In the genomic region with DNA sequence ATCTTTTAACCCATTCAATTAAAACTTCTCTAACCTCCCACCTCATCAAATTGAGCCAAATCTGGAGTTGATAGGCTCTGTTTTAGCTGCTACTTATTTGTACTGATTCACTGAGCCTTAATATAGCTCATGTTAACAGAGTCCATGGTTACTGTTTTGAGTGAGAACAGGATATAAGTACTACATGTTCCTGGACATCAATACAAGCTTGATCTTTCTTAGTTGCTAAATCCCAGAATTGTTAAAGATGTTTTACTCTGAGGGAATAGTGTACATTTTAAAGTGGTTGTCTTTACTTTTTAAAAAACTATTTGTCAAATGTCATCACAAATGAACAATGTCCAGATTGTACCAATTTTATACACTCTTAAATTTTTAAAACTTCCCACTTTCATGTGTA, we compare ENCODE assay signal across 24 cellular contexts.
A peak's percentile ranks its signal among the peaks of the same experiment; 100 is the strongest.
DNase-seq lines count a peak whose midpoint lies in the region; ATAC-seq and TF ChIP-seq lines count a peak whose summit lies in the region.
"Had no signal": no experiment of that assay in that cellular context is flagged by ENCODE, and none has a peak within 500 bp of the region (broad histone marks: within the 10 kb centered on the region; RNA-seq: fewer than 3 reads in every experiment).

No MANE protein-coding gene starts in this region.

- TF ChIP-seq CTCF in esophagus muscularis mucosa (IDR thresholded peaks at IDR 0.05): no peak

- no peak for ATAC-seq in GM19023 (IDR thresholded peaks at IDR 0.05; ENCODE audit: unreplicated experiment)
- no peak for ATAC-seq in GM18505 (IDR thresholded peaks at IDR 0.05; ENCODE audit: unreplicated experiment)
- ATAC-seq: CD8-positive, alpha-beta T cell; GM12878 had no signal

- intact Hi-C loops in esophagus muscularis mucosa (cut with DNase I): no loop called here

- TF ChIP-seq POLR2A in esophagus muscularis mucosa (IDR thresholded peaks at IDR 0.05; ENCODE audit: low read depth) (no peak), GM18505 (IDR thresholded peaks at IDR 0.05; ENCODE audit: borderline replicate concordance, extremely low read depth, insufficient read depth, insufficient read length) (no peak)

- peak overlapping the region; percentile 15 to 60 (median 32) for H3K27ac ChIP-seq in esophagus muscularis mucosa (replicated peaks in 1 of 4)
- H3K27ac ChIP-seq: BLaER1 treated with 17β-estradiol and CSF1 and Interleukin-3, amounts not matched to agents 10 nM and 100 nM; C4-2B had no signal

- peaks cover 0 to 15% (median 2%) of the 10 kb centered on the region in 4 donors for H3K4me1 ChIP-seq in esophagus muscularis mucosa
- H3K4me1 ChIP-seq: BLaER1 treated with 17β-estradiol and CSF1 and Interleukin-3, amounts not matched to agents 10 nM and 100 nM; Caco-2 had no signal

- no peak for DNase-seq in esophagus muscularis mucosa (ENCODE audit: extremely low spot score)
- peak; percentile 22 for DNase-seq in inferior parietal cortex (ENCODE audit: extremely low spot score)
- peak; percentile 32 for DNase-seq in superior temporal gyrus (ENCODE audit: extremely low spot score)
- no peak for DNase-seq in iPS-NIHi7 (ENCODE audit: extremely low spot score)
- DNase-seq in hippocampal formation (lab: John Stamatoyannopoulos, UW): no peak
- DNase-seq: 8988T; ACHN; AML-193; Caco-2; Calu3; CD4-positive, alpha-beta T cell; CD8-positive, alpha-beta T cell; DMS 273 treated with DMSO at 0.1 percent for 48 hours; DMS153; DMS53; DMS79; DND-41; EL; GDM1 had no signal

- H3K36me3 ChIP-seq in esophagus muscularis mucosa: no peaks in the 10 kb centered on the region
- H3K36me3 ChIP-seq: BLaER1 treated with 17β-estradiol and CSF1 and Interleukin-3, amounts not matched to agents 10 nM and 100 nM had no signal

- H3K27me3 ChIP-seq in esophagus muscularis mucosa: no peaks in the 10 kb centered on the region
- H3K27me3 ChIP-seq: BLaER1 treated with 17β-estradiol and CSF1 and Interleukin-3, amounts not matched to agents 10 nM and 100 nM had no signal

- no peak overlapping the region for H3K4me3 ChIP-seq in esophagus muscularis mucosa
- H3K4me3 ChIP-seq: BLaER1 treated with 17β-estradiol and CSF1 and Interleukin-3, amounts not matched to agents 10 nM and 100 nM; GM12878 had no signal

- no peak for TF ChIP-seq EP300 in esophagus muscularis mucosa (IDR thresholded peaks at IDR 0.05)

- peaks cover 0 to 3% (median 0%) of the 10 kb centered on the region in 4 donors for H3K9me3 ChIP-seq in esophagus muscularis mucosa
- H3K9me3 ChIP-seq: BLaER1 treated with 17β-estradiol and CSF1 and Interleukin-3, amounts not matched to agents 10 nM and 100 nM; Caco-2 had no signal

Comparison
In these comparisons a context has a peak if more than half of its experiments do, and no peak if none do; other contexts are left out.
1. DNase-seq: peak in inferior parietal cortex (single experiment) and superior temporal gyrus (single experiment); none in esophagus muscularis mucosa (single experiment), iPS-NIHi7 (single experiment) and hippocampal formation (0 of 2).